8 cellular contexts compared by ENCODE assay signal in genomic region chr5:112737472-112738179, GRCh38. TPM values are rescaled to one million over a fixed set of nuclear protein-coding genes. Genes with fewer than 3 reads are reported as not detected.
A peak's percentile ranks its signal among the peaks of the same experiment; 100 is the strongest.
DNase-seq lines count a peak whose midpoint lies in the region; ATAC-seq lines count a peak whose summit lies in the region.

APC (plus strand) TSS chr5:112737885; CDS start chr5:112754891, 17,006 bp downstream.

- DNase-seq in CD1c-positive myeloid dendritic cell (ENCODE audit: extremely low spot score), result peak; percentile 80
- peak; percentile 82 for DNase-seq in NK-92 treated with Interleukin-12 subunit alpha and Interleukin-12 subunit beta, amount 100 ng/mL, for 24 hours (lab: John Stamatoyannopoulos, UW)
- peak; percentile 90 for DNase-seq in activated CD8-positive, alpha-beta memory T cell treated with anti-CD3 and anti-CD28 coated beads for 24 hours
- DNase-seq in effector memory CD4-positive, alpha-beta T cell, result peak; percentile 62 to 79 (median 78)
- peak; percentile 92 to 93 for DNase-seq in lung microvascular endothelial cell (ENCODE audit: low read depth in 2 of 2)
- peak; percentile 65 to 86 (median 67) for DNase-seq in stimulated activated CD4-positive, alpha-beta T cell treated with anti-CD3 and anti-CD28 coated beads, TNF-alpha, amount 100 ng/mL, for 24 hours (ENCODE audit: low read depth in 3 of 3)

- H3K9me3 ChIP-seq in effector memory CD4-positive, alpha-beta T cell (ENCODE audit: control insufficient read depth, low read length), result no peaks in the 10 kb centered on the region

- no peaks in the 10 kb centered on the region for H3K27me3 ChIP-seq in effector memory CD4-positive, alpha-beta T cell (replicated peaks; ENCODE audit: control insufficient read depth, insufficient read depth, low read length, poor library complexity, severe bottlenecking)

- ATAC-seq in GM19372 (IDR thresholded peaks at IDR 0.05; ENCODE audit: low read depth, unreplicated experiment) (peak; percentile 100), HG03520 (IDR thresholded peaks at IDR 0.05; ENCODE audit: unreplicated experiment) (peak; percentile 99)

- H3K36me3 ChIP-seq in effector memory CD4-positive, alpha-beta T cell (ENCODE audit: control insufficient read depth, insufficient read depth, low read length), result no peaks in the 10 kb centered on the region

- peak within 1 kb of the TSS; percentile 72 for H3K4me3 ChIP-seq in effector memory CD4-positive, alpha-beta T cell (ENCODE audit: insufficient read depth, low read depth, low read length, poor library complexity, severe bottlenecking)

- peaks cover 3% of the 10 kb centered on the region for H3K4me1 ChIP-seq in effector memory CD4-positive, alpha-beta T cell (ENCODE audit: control insufficient read depth, insufficient read depth, low read length, poor library complexity, severe bottlenecking)

- no peak within 1 kb of the TSS for H3K27ac ChIP-seq in effector memory CD4-positive, alpha-beta T cell (ENCODE audit: insufficient read depth, low read length, poor library complexity, severe bottlenecking)

RNA-seq across cellular contexts. Expression of gene APC, which starts in this region (rescaled TPM):
- 38.4 and 62.9 TPM in 2 replicates for total RNA-seq in lung microvascular endothelial cell
